ENCODE assay signal across 17 cellular contexts in genomic region chr5:123085638-123086286, GRCh38. TPM values are rescaled to one million over a fixed set of nuclear protein-coding genes. Genes with fewer than 3 reads are reported as not detected.
"Had no signal": no experiment of that assay in that cellular context is flagged by ENCODE, and none has a peak within 500 bp of the region (broad histone marks: within the 10 kb centered on the region; RNA-seq: fewer than 3 reads in every experiment).

No MANE protein-coding gene starts in this region.

- H3K27ac Mint-ChIP-seq: activated CD8-positive, alpha-beta T cell treated with anti-CD3 and anti-CD28 coated beads for 36 hours; activated naive CD4-positive, alpha-beta T cell treated with anti-CD3 and anti-CD28 coated beads, Interleukin-2, amount 50 U/mL, for 24 hours; immature natural killer cell; T-helper 17 cell had no signal

- H3K4me3 Mint-ChIP-seq: activated CD8-positive, alpha-beta T cell treated with anti-CD3 and anti-CD28 coated beads for 36 hours; activated naive CD4-positive, alpha-beta T cell treated with anti-CD3 and anti-CD28 coated beads, Interleukin-2, amount 50 U/mL, for 24 hours; activated T-cell treated with anti-CD3 and anti-CD28 coated beads, Interleukin-2, amount 50 U/mL, for 4 hours; immature natural killer cell; T-helper 17 cell had no signal

- H3K36me3 ChIP-seq: adrenal gland, cardiac muscle cell, spleen, stomach had no signal

- H3K9me3 ChIP-seq: adrenal gland, spleen, stomach, testis had no signal

- H3K9me3 Mint-ChIP-seq: activated CD8-positive, alpha-beta T cell treated with anti-CD3 and anti-CD28 coated beads for 36 hours; activated naive CD4-positive, alpha-beta T cell treated with anti-CD3 and anti-CD28 coated beads, Interleukin-2, amount 50 U/mL, for 24 hours; activated T-cell treated with anti-CD3 and anti-CD28 coated beads, Interleukin-2, amount 50 U/mL, for 4 hours had no signal

- DNase-seq: activated CD4-positive, alpha-beta T cell treated with anti-CD3 and anti-CD28 coated beads for 48 hours; activated CD8-positive, alpha-beta T cell treated with anti-CD3 and anti-CD28 coated beads for 36 hours; activated effector memory CD4-positive, alpha-beta T cell treated with Interleukin-2 at 50 U/mL for 16 hours; activated T-cell treated with anti-CD3 and anti-CD28 coated beads, Interleukin-2, amount 50 U/mL, for 4 hours; adrenal gland; immature natural killer cell; mammary epithelial cell; naive B cell; posterior cingulate gyrus; spleen; stomach; T-helper 17 cell; testis had no signal

- H3K36me3 Mint-ChIP-seq: activated naive CD4-positive, alpha-beta T cell treated with anti-CD3 and anti-CD28 coated beads, Interleukin-2, amount 50 U/mL, for 24 hours; immature natural killer cell; naive B cell had no signal

- H3K27ac ChIP-seq: adrenal gland, cardiac muscle cell, spleen, stomach, testis had no signal

- FAIRE-seq: endometrium had no signal

- ATAC-seq: activated CD8-positive, alpha-beta T cell treated with anti-CD3 and anti-CD28 coated beads for 36 hours; activated T-cell treated with anti-CD3 and anti-CD28 coated beads, Interleukin-2, amount 50 U/mL, for 4 hours; T-helper 17 cell had no signal

- H3K4me1 Mint-ChIP-seq: immature natural killer cell had no signal

- H3K4me3 ChIP-seq: adrenal gland, spleen, stomach had no signal

RNA-seq across cellular contexts. Expression of gene PRDM6, which starts 3.3 kb away (rescaled TPM):
- total RNA-seq: activated CD8-positive, alpha-beta T cell treated with anti-CD3 and anti-CD28 coated beads for 36 hours; activated T-cell treated with anti-CD3 and anti-CD28 coated beads, Interleukin-2, amount 50 U/mL, for 4 hours; T-helper 17 cell had no signal
- polyA plus RNA-seq: immature natural killer cell had no signal

RNA-seq across cellular contexts. Expression of gene PPIC, which starts 49.2 kb away (rescaled TPM):
- total RNA-seq: activated CD8-positive, alpha-beta T cell treated with anti-CD3 and anti-CD28 coated beads for 36 hours; mononuclear cell; T-helper 17 cell had no signal
- polyA plus RNA-seq: immature natural killer cell had no signal
